ENCODE assay signal across 12 cellular contexts in genomic region chr12:68812553-68813241, GRCh38. TPM values are rescaled to one million over a fixed set of nuclear protein-coding genes. Genes with fewer than 3 reads are reported as not detected.
DNase-seq lines count a peak whose midpoint lies in the region; ATAC-seq, FAIRE-seq and TF ChIP-seq lines count a peak whose summit lies in the region.
"Had no signal": no experiment of that assay in that cellular context is flagged by ENCODE, and none has a peak within 500 bp of the region (broad histone marks: within the 10 kb centered on the region; RNA-seq: fewer than 3 reads in every experiment).

No MANE protein-coding gene starts in this region.

- peak overlapping the region; percentile 24 for H3K4me3 ChIP-seq in BJ (ENCODE audit: low read depth, low read length)
- H3K4me3 ChIP-seq in astrocyte (ENCODE audit: insufficient read depth, low read depth, low read length): peak overlapping the region; percentile 34
- no peak overlapping the region for H3K4me3 ChIP-seq in naive thymus-derived CD4-positive, alpha-beta T cell (ENCODE audit: low read length)

- peaks cover 33% of the 10 kb centered on the region for H3K36me3 Mint-ChIP-seq in astrocyte (ENCODE audit: low read depth, unreplicated experiment)
- H3K36me3 Mint-ChIP-seq in naive thymus-derived CD4-positive, alpha-beta T cell: peaks cover 5 to 53% (median 25%) of the 10 kb centered on the region in 5 donors

- peaks cover 8% of the 10 kb centered on the region for H3K4me1 ChIP-seq in astrocyte (ENCODE audit: insufficient read depth, low read length)
- peaks cover 3 to 11% of the 10 kb centered on the region in 2 donors for H3K4me1 ChIP-seq in naive thymus-derived CD4-positive, alpha-beta T cell (ENCODE audit: control insufficient read depth in 2 of 2, insufficient read depth in 2 of 2, low read length in 2 of 2)

- peak overlapping the region; percentile 72 for H3K4me2 ChIP-seq in astrocyte (ENCODE audit: low read length)

- peaks cover 10% of the 10 kb centered on the region for H3K36me3 ChIP-seq in BJ (ENCODE audit: control insufficient read depth, insufficient read depth, low read length)
- peaks cover 52% of the 10 kb centered on the region for H3K36me3 ChIP-seq in astrocyte (ENCODE audit: insufficient read depth, low read length)
- peaks cover 0 to 36% (median 4%) of the 10 kb centered on the region in 3 experiments for H3K36me3 ChIP-seq in naive thymus-derived CD4-positive, alpha-beta T cell (ENCODE audit: control insufficient read depth in 2 of 3, insufficient read depth in 3 of 3, low read length in 3 of 3)

- CTCF ChIA-PET in BJ (lab: Yijun Ruan, JAX): interaction anchor here (1.2 kb wide), 1 partner anchor 18 kb away, joined by 6 read pairs; no protein-coding TSS in a partner anchor
- CTCF ChIA-PET in naive thymus-derived CD4-positive, alpha-beta T cell (lab: Charles Lee): interaction anchor here (0.6 to 1.5 kb wide), 2 partner anchors 18 to 125 kb away, joined by 3 read pairs; no protein-coding TSS in a partner anchor

- peak overlapping the region; percentile 91 for H3K4me3 Mint-ChIP-seq in astrocyte (ENCODE audit: unreplicated experiment)
- peak overlapping the region in 4 of 10 donors; percentile 8 to 62 (median 21) for H3K4me3 Mint-ChIP-seq in naive thymus-derived CD4-positive, alpha-beta T cell
- H3K4me3 Mint-ChIP-seq: stimulated activated memory B cell treated with anti-CD40 and anti-IgM and Interleukin-4, amounts not matched to agents 10 μg/mL and 1 μg/mL and 100 μg/mL, for 72 hours had no signal

- H4K20me1 ChIP-seq in astrocyte (ENCODE audit: insufficient read depth, low read length): peaks cover 74% of the 10 kb centered on the region

- no peaks in the 10 kb centered on the region for H3K9me3 ChIP-seq in astrocyte (ENCODE audit: insufficient read depth, low read depth, low read length)
- no peaks in the 10 kb centered on the region for H3K9me3 ChIP-seq in naive thymus-derived CD4-positive, alpha-beta T cell (ENCODE audit: control insufficient read depth in 2 of 3, low read length in 3 of 3)

- H2AFZ ChIP-seq in astrocyte (ENCODE audit: low read depth, low read length): no peak overlapping the region

- FAIRE-seq in H54 (lab: Jason Lieb, UNC): peak; percentile 48
- no peak for FAIRE-seq in astrocyte (lab: Jason Lieb, UNC)
- no peak for FAIRE-seq in GM12892 (lab: Jason Lieb, UNC)

- H3K79me2 ChIP-seq in astrocyte (ENCODE audit: insufficient read depth, low read length): peaks cover 94% of the 10 kb centered on the region

- DNase-seq in BJ (ENCODE audit: low read depth): no peak
- no peak for DNase-seq in H54 (ENCODE audit: insufficient read length, low spot score)
- no peak for DNase-seq in astrocyte (ENCODE audit: low read depth)
- DNase-seq in naive thymus-derived CD4-positive, alpha-beta T cell: no peak
- DNase-seq in putamen (ENCODE audit: low spot score): no peak
- DNase-seq in GM12892 (ENCODE audit: insufficient read length): no peak
- DNase-seq: DMS79, left cardiac atrium, SW 1271 had no signal

- ATAC-seq in naive thymus-derived CD4-positive, alpha-beta T cell: no peak
- no peak for ATAC-seq in HG03039 (IDR thresholded peaks at IDR 0.05; ENCODE audit: unreplicated experiment)
- no peak for ATAC-seq in GM18909 (IDR thresholded peaks at IDR 0.05; ENCODE audit: poor library complexity, unreplicated experiment)
- ATAC-seq: left cardiac atrium; stimulated activated memory B cell treated with anti-CD40 and anti-IgM and Interleukin-4, amounts not matched to agents 10 μg/mL and 1 μg/mL and 100 μg/mL, for 72 hours had no signal

- peak overlapping the region; percentile 41 for H3K27ac Mint-ChIP-seq in astrocyte (ENCODE audit: unreplicated experiment)
- H3K27ac Mint-ChIP-seq in naive thymus-derived CD4-positive, alpha-beta T cell: peak overlapping the region in 7 of 9 donors; percentile 5 to 59 (median 38)

- no peaks in the 10 kb centered on the region for H3K9me3 Mint-ChIP-seq in astrocyte (ENCODE audit: unreplicated experiment)
- no peaks in the 10 kb centered on the region for H3K9me3 Mint-ChIP-seq in naive thymus-derived CD4-positive, alpha-beta T cell
- H3K9me3 Mint-ChIP-seq: stimulated activated memory B cell treated with anti-CD40 and anti-IgM and Interleukin-4, amounts not matched to agents 10 μg/mL and 1 μg/mL and 100 μg/mL, for 72 hours had no signal

- H3K27ac ChIP-seq in astrocyte (ENCODE audit: low read depth, low read length): no peak overlapping the region
- no peak overlapping the region for H3K27ac ChIP-seq in naive thymus-derived CD4-positive, alpha-beta T cell (ENCODE audit: low read depth, low read length)

- TF ChIP-seq POLR2A in H54 (IDR thresholded peaks at IDR 0.05; ENCODE audit: low read depth, low read length) (no peak), GM12892 (IDR thresholded peaks at IDR 0.05; ENCODE audit: low read depth, low read length) (no peak; the same call in 1 of the 2 replicates)

- intact Hi-C loops in naive thymus-derived CD4-positive, alpha-beta T cell (cut with micrococcal nuclease): no loop called here

- H3K27me3 Mint-ChIP-seq in astrocyte (ENCODE audit: low read depth, unreplicated experiment): no peaks in the 10 kb centered on the region
- H3K27me3 Mint-ChIP-seq in naive thymus-derived CD4-positive, alpha-beta T cell: no peaks in the 10 kb centered on the region
- H3K27me3 Mint-ChIP-seq: stimulated activated memory B cell treated with anti-CD40 and anti-IgM and Interleukin-4, amounts not matched to agents 10 μg/mL and 1 μg/mL and 100 μg/mL, for 72 hours had no signal

- POLR2A ChIA-PET in BJ (lab: Charles Lee): interaction anchor here (0.6 to 1.1 kb wide), 2 partner anchors 24 to 188 kb away, joined by 3 to 14 read pairs; no protein-coding TSS in a partner anchor
- POLR2A ChIA-PET in naive thymus-derived CD4-positive, alpha-beta T cell (lab: Charles Lee): interaction anchor here (0.5 to 2.0 kb wide), 2 partner anchors 39 to 1113 kb away, joined by 3 to 7 read pairs; no protein-coding TSS in a partner anchor

- peak overlapping the region; percentile 30 for H3K9ac ChIP-seq in astrocyte (ENCODE audit: low read length)

- peaks cover 10% of the 10 kb centered on the region for H3K4me1 Mint-ChIP-seq in astrocyte (ENCODE audit: low read depth, unreplicated experiment)
- peaks cover 22 to 66% (median 50%) of the 10 kb centered on the region in 7 donors for H3K4me1 Mint-ChIP-seq in naive thymus-derived CD4-positive, alpha-beta T cell

- TF ChIP-seq CTCF in BJ (IDR thresholded peaks at IDR 0.05; ENCODE audit: insufficient read depth, low read depth, low read length) (no peak), astrocyte (IDR thresholded peaks at IDR 0.05; ENCODE audit: insufficient read depth, low read depth, low read length) (no peak)

- no peaks in the 10 kb centered on the region for H3K27me3 ChIP-seq in BJ (ENCODE audit: control insufficient read depth, insufficient read depth, low read length)
- no peaks in the 10 kb centered on the region for H3K27me3 ChIP-seq in astrocyte (ENCODE audit: insufficient read depth, low read length)
- no peaks in the 10 kb centered on the region for H3K27me3 ChIP-seq in naive thymus-derived CD4-positive, alpha-beta T cell (ENCODE audit: control insufficient read depth in 2 of 2, insufficient read depth in 2 of 2, low read length in 2 of 2)

RNA-seq across cellular contexts. Expression of gene MDM2, which starts 4.7 kb away (rescaled TPM):
- 15.1 and 34.6 TPM in 2 replicates for polyA plus RNA-seq in BJ (2011; rRNA removed)
- 102 and 103 TPM in 2 replicates for polyA minus RNA-seq in BJ (2011; rRNA and poly(A)+ RNA removed)
- total RNA-seq in astrocyte: 692 and 828 TPM in 2 replicates
- 100 to 1,000 TPM in 1 of 5 experiments, 10 to 100 TPM in 4; 77.8 to 271 (median 80.8) TPM for total RNA-seq in naive thymus-derived CD4-positive, alpha-beta T cell
- polyA plus RNA-seq in naive thymus-derived CD4-positive, alpha-beta T cell: 10 to 100 TPM; 14.5 to 23.9 TPM
- 111 TPM for polyA plus RNA-seq in GM12892 (2012; ENCODE audit: missing spikeins)
